ENCODE assay signal across 16 cellular contexts in genomic region chr1:62613325-62613727, GRCh38. TPM values are rescaled to one million over a fixed set of nuclear protein-coding genes. Genes with fewer than 3 reads are reported as not detected.
DNase-seq lines count a peak whose midpoint lies in the region; ATAC-seq and TF ChIP-seq lines count a peak whose summit lies in the region.
"Had no signal": no experiment of that assay in that cellular context is flagged by ENCODE, and none has a peak within 500 bp of the region (broad histone marks: within the 10 kb centered on the region; RNA-seq: fewer than 3 reads in every experiment).

No MANE protein-coding gene starts in this region.

- H4K20me1 ChIP-seq in GM23338 (replicated peaks; ENCODE audit: insufficient read depth), result no peaks in the 10 kb centered on the region

- ATAC-seq in GM19035 (IDR thresholded peaks at IDR 0.05; ENCODE audit: unreplicated experiment) (peak; percentile 90), GM23338 (peak; percentile 63; the same call in 2 of the 3 replicates), HG03196 (IDR thresholded peaks at IDR 0.05; ENCODE audit: unreplicated experiment) (peak; percentile 92), left lobe of liver (peak; percentile 51)
- ATAC-seq: left cardiac atrium had no signal

- TF ChIP-seq CTCF in GM23338 (conservative IDR thresholded peaks at IDR 0.05; ENCODE audit: low read depth in 2 of 2), result no peak

- H2AFZ ChIP-seq in GM23338, result no peak overlapping the region

- H3K4me2 ChIP-seq in GM23338, result no peak overlapping the region

- no peaks in the 10 kb centered on the region for H3K36me3 ChIP-seq in GM23338 (ENCODE audit: insufficient read depth)
- H3K36me3 ChIP-seq: ovary had no signal

- no peaks in the 10 kb centered on the region for H3F3A ChIP-seq in GM23338 (replicated peaks; ENCODE audit: low read depth)

- H3K4me1 ChIP-seq in GM23338 (ENCODE audit: insufficient read depth), result no peaks in the 10 kb centered on the region

- DNase-seq in GM23338 (ENCODE audit: low spot score), result no peak
- DNase-seq in left lobe of liver (ENCODE audit: low spot score), result no peak
- no peak for DNase-seq in globus pallidus (ENCODE audit: low spot score)
- DNase-seq in islet precursor cell, result no peak
- no peak for DNase-seq in stimulated activated CD4-positive, alpha-beta T cell treated with anti-CD3 and anti-CD28 coated beads, Interleukin-1b, Interleukin-23, amount 100 ng/mL, for 48 hours
- DNase-seq in G401 (ENCODE audit: low spot score), result no peak
- DNase-seq: caudate nucleus; DMS 273 treated with DMSO at 0.1 percent for 48 hours; left cardiac atrium; NK-92 treated with Interleukin-12 subunit alpha and Interleukin-12 subunit beta, amount 100 ng/mL, for 24 hours; ovary; stimulated activated CD4-positive, alpha-beta T cell treated with anti-CD3 and anti-CD28 coated beads, Interleukin-4, amount 100 ng/mL, for 1 hour had no signal

- H3K9me3 Mint-ChIP-seq in GM23338, result no peaks in the 10 kb centered on the region

- in situ Hi-C loops in G401 (cut with HindIII; ENCODE audit: low sequenced_read_pairs), result no loop called here

- H3K36me3 Mint-ChIP-seq in GM23338 (ENCODE audit: low read depth), result peaks cover 9% of the 10 kb centered on the region; the same call in 2 of the 3 replicates

- no peak overlapping the region for H3K4me3 ChIP-seq in GM23338
- H3K4me3 ChIP-seq: ovary, thoracic aorta had no signal

- 0 out of 2 replicates have a peak overlapping the region, but pooled peaks have one; percentile 4 for H3K27ac Mint-ChIP-seq in GM23338

- H3K4me3 Mint-ChIP-seq in GM23338, result no peak overlapping the region

- peaks cover 3% of the 10 kb centered on the region for H3K27me3 Mint-ChIP-seq in GM23338 (ENCODE audit: insufficient read depth, low read depth, poor library complexity)

- H3K9me2 ChIP-seq in GM23338 (ENCODE audit: insufficient read depth), result no peaks in the 10 kb centered on the region

- no peak overlapping the region for H3K27ac ChIP-seq in GM23338 (ENCODE audit: low read depth)
- H3K27ac ChIP-seq: ovary, thoracic aorta had no signal

- no peaks in the 10 kb centered on the region for H3K79me2 ChIP-seq in GM23338 (replicated peaks; ENCODE audit: insufficient read depth)

- H3K4me1 Mint-ChIP-seq in GM23338, result peaks cover 9% of the 10 kb centered on the region

- no peaks in the 10 kb centered on the region for H3K27me3 ChIP-seq in GM23338 (ENCODE audit: insufficient read depth)
- H3K27me3 ChIP-seq: ovary had no signal

TF ChIP-seq in GM23338, 12 proteins besides CTCF, POLR2A, EP300 and RAD21:
- TF ChIP-seq REST (IDR thresholded peaks at IDR 0.05; ENCODE audit: unreplicated experiment) (no peak), CREB1 (CRISPR knock-in tag; IDR thresholded peaks at IDR 0.05; ENCODE audit: low read depth) (no peak), STAT1 (IDR thresholded peaks at IDR 0.05; ENCODE audit: unreplicated experiment) (no peak), ZNF462 (CRISPR knock-in tag; IDR thresholded peaks at IDR 0.05) (no peak), NANOG (IDR thresholded peaks at IDR 0.05; ENCODE audit: borderline replicate concordance) (no peak), POLR2AphosphoS5 (IDR thresholded peaks at IDR 0.05; ENCODE audit: low read depth) (no peak), ZNF114 (CRISPR knock-in tag; IDR thresholded peaks at IDR 0.05) (no peak), JUNB (IDR thresholded peaks at IDR 0.05; ENCODE audit: unreplicated experiment) (no peak), EZH2 (IDR thresholded peaks at IDR 0.05; ENCODE audit: low read depth, unreplicated experiment) (no peak), ZNF331 (CRISPR knock-in tag; IDR thresholded peaks at IDR 0.05; ENCODE audit: low read depth) (no peak), EZH2phosphoT487 (IDR thresholded peaks at IDR 0.05; ENCODE audit: unreplicated experiment) (no peak)
TF ChIP-seq in GM23338: peak in this region for 0.

RNA-seq across cellular contexts. Expression of gene ANGPTL3, which starts 16.0 kb away (rescaled TPM):
- total RNA-seq in GM23338 (2014; rRNA removed; shearing (Covaris generic)), result not detected in 2 replicates
- 0.10 and 0.16 TPM in 2 replicates for polyA plus RNA-seq in GM23338 (2016; fragmentation: Nextera tagmentation; extraction: Ambion mirVana)
- total RNA-seq in left lobe of liver, result 220 TPM
- total RNA-seq in G401 (2014; rRNA removed; shearing (Covaris generic)), result not detected in 2 replicates
- total RNA-seq: left cardiac atrium, M059J, thoracic aorta had no signal
- polyA plus RNA-seq: ovary had no signal

Comparison
In these comparisons a context has a peak if more than half of its experiments do, and no peak if none do; other contexts are left out.
1. RNA of gene ANGPTL3, which starts 16.0 kb away (total RNA-seq): 220 TPM in left lobe of liver (single experiment); not detected in GM23338 and not detected in G401; every median in the first group is over 100 times any median in the second.
2. Peak in every context shown above with its lines, with median percentiles within 50 percentile points of each other: ATAC-seq.